21 cellular contexts compared by ENCODE assay signal in genomic region chr3:68206524-68207117, GRCh38.
DNase-seq lines count a peak whose midpoint lies in the region; ATAC-seq, FAIRE-seq and TF ChIP-seq lines count a peak whose summit lies in the region.
"Had no signal": no experiment of that assay in that cellular context is flagged by ENCODE, and none has a peak within 500 bp of the region (broad histone marks: within the 10 kb centered on the region; RNA-seq: fewer than 3 reads in every experiment).

No MANE protein-coding gene starts in this region.

- peaks cover 4% of the 10 kb centered on the region in 2 donors for H3K36me3 Mint-ChIP-seq in activated T-cell treated with anti-CD3 and anti-CD28 coated beads, Interleukin-2, amount 50 U/mL, for 72 hours (ENCODE audit: insufficient read depth in 2 of 2)
- H3K36me3 Mint-ChIP-seq in HFFc6 (ENCODE audit: low read depth): no peaks in the 10 kb centered on the region
- no peaks in the 10 kb centered on the region for H3K36me3 Mint-ChIP-seq in stimulated activated effector memory CD8-positive, alpha-beta T cell treated with anti-CD3 and anti-CD28 coated beads, Interleukin-12 subunit alpha, Interleukin-12 subunit beta, amount 100 ng/mL, for 72 hours

- DNase-seq in activated T-cell treated with anti-CD3 and anti-CD28 coated beads, Interleukin-2, amount 50 U/mL, for 72 hours: no peak
- no peak for DNase-seq in activated T-cell treated with anti-CD3 and anti-CD28 coated beads, Interleukin-2, amount 50 U/mL, for 1 hour
- no peak for DNase-seq in HFFc6
- peak; percentile 9 for DNase-seq in RCC 7860 (ENCODE audit: low spot score)
- DNase-seq in stimulated activated effector memory CD8-positive, alpha-beta T cell treated with anti-CD3 and anti-CD28 coated beads, Interleukin-12 subunit alpha, Interleukin-12 subunit beta, amount 100 ng/mL, for 72 hours (ENCODE audit: low spot score in 2 of 2): peak in 1 of 2 donors; percentile 48
- DNase-seq in NCI-H345 (lab: John Stamatoyannopoulos, UW): no peak
- DNase-seq: activated CD4-positive, alpha-beta memory T cell treated with anti-CD3 and anti-CD28 coated beads for 36 hours; activated T-cell treated with anti-CD3 and anti-CD28 coated beads, Interleukin-2, amount 50 U/mL, for 4 hours; CD8-positive, alpha-beta T cell; gastrocnemius medialis; left lung; NCI-H1694; NCI-H226; stimulated activated CD4-positive, alpha-beta T cell treated with anti-CD3 and anti-CD28 coated beads, Interleukin-1b, Interleukin-23, amount 100 ng/mL, for 48 hours had no signal

- H3K27ac Mint-ChIP-seq in activated T-cell treated with anti-CD3 and anti-CD28 coated beads, Interleukin-2, amount 50 U/mL, for 72 hours: no peak overlapping the region
- H3K27ac Mint-ChIP-seq in HFFc6: no peak overlapping the region
- no peak overlapping the region for H3K27ac Mint-ChIP-seq in stimulated activated effector memory CD8-positive, alpha-beta T cell treated with anti-CD3 and anti-CD28 coated beads, Interleukin-12 subunit alpha, Interleukin-12 subunit beta, amount 100 ng/mL, for 72 hours
- H3K27ac Mint-ChIP-seq: activated CD4-positive, alpha-beta memory T cell treated with anti-CD3 and anti-CD28 coated beads for 36 hours; activated naive CD4-positive, alpha-beta T cell treated with anti-CD3 and anti-CD28 coated beads, Interleukin-2, amount 50 U/mL, for 72 hours; CD8-positive, alpha-beta T cell had no signal

- ATAC-seq in activated T-cell treated with anti-CD3 and anti-CD28 coated beads, Interleukin-2, amount 50 U/mL, for 72 hours (replicated peaks in 1 of 2): peak; percentile 34 to 60
- peak; percentile 53 for ATAC-seq in stimulated activated effector memory CD8-positive, alpha-beta T cell treated with anti-CD3 and anti-CD28 coated beads, Interleukin-12 subunit alpha, Interleukin-12 subunit beta, amount 100 ng/mL, for 72 hours
- ATAC-seq in HG03108 (IDR thresholded peaks at IDR 0.05; ENCODE audit: unreplicated experiment) (no peak), HG02759 (IDR thresholded peaks at IDR 0.05; ENCODE audit: unreplicated experiment) (no peak)
- ATAC-seq: activated T-cell treated with anti-CD3 and anti-CD28 coated beads, Interleukin-2, amount 50 U/mL, for 4 hours; CD8-positive, alpha-beta T cell; gastrocnemius medialis; left lung; sciatic nerve had no signal

- no peaks in the 10 kb centered on the region for H3K27me3 Mint-ChIP-seq in activated T-cell treated with anti-CD3 and anti-CD28 coated beads, Interleukin-2, amount 50 U/mL, for 72 hours (ENCODE audit: low read depth)
- H3K27me3 Mint-ChIP-seq in HFFc6 (ENCODE audit: insufficient read depth): no peaks in the 10 kb centered on the region
- H3K27me3 Mint-ChIP-seq: activated CD4-positive, alpha-beta memory T cell treated with anti-CD3 and anti-CD28 coated beads for 36 hours had no signal

- no peaks in the 10 kb centered on the region for H3K4me1 Mint-ChIP-seq in activated T-cell treated with anti-CD3 and anti-CD28 coated beads, Interleukin-2, amount 50 U/mL, for 72 hours (ENCODE audit: low read depth)
- no peaks in the 10 kb centered on the region for H3K4me1 Mint-ChIP-seq in HFFc6 (ENCODE audit: low read depth)
- H3K4me1 Mint-ChIP-seq in stimulated activated effector memory CD8-positive, alpha-beta T cell treated with anti-CD3 and anti-CD28 coated beads, Interleukin-12 subunit alpha, Interleukin-12 subunit beta, amount 100 ng/mL, for 72 hours: no peaks in the 10 kb centered on the region

- H3K9me3 Mint-ChIP-seq in activated T-cell treated with anti-CD3 and anti-CD28 coated beads, Interleukin-2, amount 50 U/mL, for 72 hours: peaks cover 5% of the 10 kb centered on the region in 2 donors
- H3K9me3 Mint-ChIP-seq in HFFc6: peaks cover 41% of the 10 kb centered on the region
- peaks cover 9% of the 10 kb centered on the region for H3K9me3 Mint-ChIP-seq in stimulated activated effector memory CD8-positive, alpha-beta T cell treated with anti-CD3 and anti-CD28 coated beads, Interleukin-12 subunit alpha, Interleukin-12 subunit beta, amount 100 ng/mL, for 72 hours

- FAIRE-seq in RCC 7860 (lab: Jason Lieb, UNC): no peak
- FAIRE-seq: H54, TTC549, urothelium cell line had no signal

- no peak overlapping the region for H3K4me3 Mint-ChIP-seq in activated T-cell treated with anti-CD3 and anti-CD28 coated beads, Interleukin-2, amount 50 U/mL, for 72 hours
- H3K4me3 Mint-ChIP-seq in HFFc6: no peak overlapping the region
- H3K4me3 Mint-ChIP-seq in stimulated activated effector memory CD8-positive, alpha-beta T cell treated with anti-CD3 and anti-CD28 coated beads, Interleukin-12 subunit alpha, Interleukin-12 subunit beta, amount 100 ng/mL, for 72 hours: no peak overlapping the region
- H3K4me3 Mint-ChIP-seq: activated CD4-positive, alpha-beta memory T cell treated with anti-CD3 and anti-CD28 coated beads for 36 hours; activated T-cell treated with anti-CD3 and anti-CD28 coated beads, Interleukin-2, amount 50 U/mL, for 4 hours; CD8-positive, alpha-beta T cell had no signal

- TF ChIP-seq CTCF in HFFc6 (IDR thresholded peaks at IDR 0.05): 0 out of 2 replicates have a peak, but pooled peaks have one; percentile 11

Comparison
In these comparisons a context has a peak if more than half of its experiments do, and no peak if none do; other contexts are left out.
1. ATAC-seq: peak in activated T-cell treated with anti-CD3 and anti-CD28 coated beads, Interleukin-2, amount 50 U/mL, for 72 hours (2 of 2) and stimulated activated effector memory CD8-positive, alpha-beta T cell treated with anti-CD3 and anti-CD28 coated beads, Interleukin-12 subunit alpha, Interleukin-12 subunit beta, amount 100 ng/mL, for 72 hours (single experiment); none in HG03108 (single experiment) and HG02759 (single experiment).